Comparison of ENCODE assay signal across 1 cellular context in genomic region chr13:30268673-30269072, GRCh38.
TF ChIP-seq lines count a peak whose summit lies in the region.

No MANE protein-coding gene starts in this region.

TF ChIP-seq in IMR-90, 13 proteins besides CTCF, POLR2A, EP300 and RAD21 (continued from another document):
- no peak for TF ChIP-seq BHLHE40 (IDR thresholded peaks at IDR 0.05; ENCODE audit: low read depth, low read length)
- TF ChIP-seq RFX5 (IDR thresholded peaks at IDR 0.05; ENCODE audit: low read depth, low read length) = no peak
- TF ChIP-seq FOS (IDR thresholded peaks at IDR 0.05; ENCODE audit: low read depth, low read length) = no peak
- no peak for TF ChIP-seq CHD1 (IDR thresholded peaks at IDR 0.05; ENCODE audit: low read depth, low read length)
- TF ChIP-seq, protein P1, sequence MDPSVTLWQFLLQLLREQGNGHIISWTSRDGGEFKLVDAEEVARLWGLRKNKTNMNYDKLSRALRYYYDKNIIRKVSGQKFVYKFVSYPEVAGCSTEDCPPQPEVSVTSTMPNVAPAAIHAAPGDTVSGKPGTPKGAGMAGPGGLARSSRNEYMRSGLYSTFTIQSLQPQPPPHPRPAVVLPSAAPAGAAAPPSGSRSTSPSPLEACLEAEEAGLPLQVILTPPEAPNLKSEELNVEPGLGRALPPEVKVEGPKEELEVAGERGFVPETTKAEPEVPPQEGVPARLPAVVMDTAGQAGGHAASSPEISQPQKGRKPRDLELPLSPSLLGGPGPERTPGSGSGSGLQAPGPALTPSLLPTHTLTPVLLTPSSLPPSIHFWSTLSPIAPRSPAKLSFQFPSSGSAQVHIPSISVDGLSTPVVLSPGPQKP (IDR thresholded peaks at IDR 0.05; ENCODE audit: borderline replicate concordance, low read depth, low read length) = no peak
